In genomic region chr17:57892146-57892819, GRCh38 we compare ENCODE assay signal across 9 cellular contexts. TPM values are rescaled to one million over a fixed set of nuclear protein-coding genes. Genes with fewer than 3 reads are reported as not detected.
DNase-seq lines count a peak whose midpoint lies in the region; ATAC-seq and TF ChIP-seq lines count a peak whose summit lies in the region.
"Had no signal": no experiment of that assay in that cellular context is flagged by ENCODE, and none has a peak within 500 bp of the region (broad histone marks: within the 10 kb centered on the region; RNA-seq: fewer than 3 reads in every experiment).

No MANE protein-coding gene starts in this region.

- no peak overlapping the region for H3K4me3 Mint-ChIP-seq in endothelial cell (ENCODE audit: unreplicated experiment)
- H3K4me3 Mint-ChIP-seq: activated naive CD4-positive, alpha-beta T cell treated with anti-CD3 and anti-CD28 coated beads, Interleukin-2, amount 50 U/mL, for 24 hours had no signal

- DNase-seq in COR-L47 (lab: John Stamatoyannopoulos, UW) (peak; percentile 79), NOMO-1 (lab: John Stamatoyannopoulos, UW; ENCODE audit: unreplicated experiment in 2 of 2) (peak; percentile 65 to 76), endothelial cell (ENCODE audit: low spot score) (peak; percentile 96), midbrain (lab: John Stamatoyannopoulos, UW) (peak; percentile 82)
- DNase-seq in activated CD8-positive, alpha-beta memory T cell treated with anti-CD3 and anti-CD28 coated beads, Interleukin-2, amount 50 U/mL, for 4 hours = peak; percentile 81
- DNase-seq in stimulated activated CD8-positive, alpha-beta memory T cell treated with anti-CD3 and anti-CD28 coated beads, Interleukin-15, amount 100 ng/mL, for 1 hour (ENCODE audit: low read depth) = peak; percentile 71

- H3K9me3 Mint-ChIP-seq in endothelial cell (ENCODE audit: unreplicated experiment) = no peaks in the 10 kb centered on the region
- H3K9me3 Mint-ChIP-seq: activated naive CD4-positive, alpha-beta T cell treated with anti-CD3 and anti-CD28 coated beads, Interleukin-2, amount 50 U/mL, for 24 hours had no signal

- peak; percentile 94 for TF ChIP-seq CTCF in endothelial cell (IDR thresholded peaks at IDR 0.05; ENCODE audit: unreplicated experiment)

- ATAC-seq in HG03108 (IDR thresholded peaks at IDR 0.05; ENCODE audit: unreplicated experiment) = peak; percentile 44
- no peak for ATAC-seq in GM21786 (IDR thresholded peaks at IDR 0.05; ENCODE audit: unreplicated experiment)

- H3K27me3 Mint-ChIP-seq in endothelial cell (ENCODE audit: unreplicated experiment) = peaks cover 12% of the 10 kb centered on the region
- H3K27me3 Mint-ChIP-seq: activated naive CD4-positive, alpha-beta T cell treated with anti-CD3 and anti-CD28 coated beads, Interleukin-2, amount 50 U/mL, for 24 hours had no signal

- peaks cover 6% of the 10 kb centered on the region for H3K36me3 Mint-ChIP-seq in endothelial cell (ENCODE audit: low read depth, unreplicated experiment)
- H3K36me3 Mint-ChIP-seq: activated naive CD4-positive, alpha-beta T cell treated with anti-CD3 and anti-CD28 coated beads, Interleukin-2, amount 50 U/mL, for 24 hours had no signal

- H3K4me1 Mint-ChIP-seq in endothelial cell (ENCODE audit: unreplicated experiment) = peaks cover 23% of the 10 kb centered on the region

- peak overlapping the region; percentile 94 for H3K27ac Mint-ChIP-seq in endothelial cell (ENCODE audit: unreplicated experiment)
- H3K27ac Mint-ChIP-seq: activated naive CD4-positive, alpha-beta T cell treated with anti-CD3 and anti-CD28 coated beads, Interleukin-2, amount 50 U/mL, for 24 hours had no signal

RNA-seq across cellular contexts. Expression of gene MRPS23, which starts 42.4 kb away (rescaled TPM):
- 39.3 TPM for total RNA-seq in endothelial cell (ENCODE audit: unreplicated experiment)
